ENCODE assay signal across 16 cellular contexts in genomic region chr15:65069179-65069578, GRCh38. TPM values are rescaled to one million over a fixed set of nuclear protein-coding genes. Genes with fewer than 3 reads are reported as not detected.
DNase-seq lines count a peak whose midpoint lies in the region; ATAC-seq lines count a peak whose summit lies in the region.
"Had no signal": no experiment of that assay in that cellular context is flagged by ENCODE, and none has a peak within 500 bp of the region (broad histone marks: within the 10 kb centered on the region; RNA-seq: fewer than 3 reads in every experiment).

No MANE protein-coding gene starts in this region.

- peaks cover 58% of the 10 kb centered on the region for H3K4me1 ChIP-seq in muscle layer of colon (ENCODE audit: insufficient read depth, low read length)
- no peaks in the 10 kb centered on the region for H3K4me1 ChIP-seq in urinary bladder (ENCODE audit: insufficient read depth)

- 30% methylated on average over 1 of the region's 1 CpG for WGBS in urinary bladder

- no peaks in the 10 kb centered on the region for H3K27me3 ChIP-seq in muscle layer of colon (ENCODE audit: control insufficient read depth in 1 of 2, insufficient read depth in 2 of 2, low read length in 2 of 2)

- no peaks in the 10 kb centered on the region for H3K9me3 ChIP-seq in muscle layer of colon (ENCODE audit: low read length)

- no peak overlapping the region for H3K9ac ChIP-seq in muscle layer of colon (ENCODE audit: low read length)

- H3K4me3 ChIP-seq in muscle layer of colon (ENCODE audit: low read depth in 1 of 2, low read length in 2 of 2), result no peak overlapping the region
- H3K4me3 ChIP-seq in urinary bladder (ENCODE audit: low read depth, low read length), result no peak overlapping the region
- H3K4me3 ChIP-seq: skin epidermis had no signal

- H3K36me3 ChIP-seq in muscle layer of colon (ENCODE audit: insufficient read depth, low read length) (peaks cover 7% of the 10 kb centered on the region), urinary bladder (ENCODE audit: insufficient read depth) (no peaks in the 10 kb centered on the region)

- DNase-seq in RPMI7951 (ENCODE audit: low read depth) (peak; percentile 83), fibroblast of gingiva (ENCODE audit: low read depth) (peak; percentile 98), islet precursor cell (no peak)
- DNase-seq: activated CD4-positive, alpha-beta T cell treated with anti-CD3 and anti-CD28 coated beads, Interleukin-2, amount 10 ng/mL, durations not matched to agents 7 days and 5 days; activated naive CD4-positive, alpha-beta T cell treated with anti-CD3 and anti-CD28 coated beads for 36 hours; DND-41; Kasumi-1; NCI-H510A treated with DMSO at 0.1 percent for 48 hours; stimulated activated CD8-positive, alpha-beta memory T cell treated with anti-CD3 and anti-CD28 coated beads, Interleukin-4, amount 100 ng/mL, for 48 hours had no signal

- peak overlapping the region; percentile 72 for H3K27ac ChIP-seq in muscle layer of colon (ENCODE audit: low read depth, low read length)
- peak overlapping the region; percentile 79 for H3K27ac ChIP-seq in urinary bladder (ENCODE audit: low read depth)

- ATAC-seq in HG03280 (IDR thresholded peaks at IDR 0.05; ENCODE audit: unreplicated experiment) (no peak), GM18907 (IDR thresholded peaks at IDR 0.05; ENCODE audit: unreplicated experiment) (no peak)

RNA-seq across cellular contexts. Expression of gene RASL12, which starts 1.4 kb away (rescaled TPM):
- total RNA-seq in RPMI7951 (2014; rRNA removed; shearing (Covaris generic)), result 0.39 and 0.48 TPM in 2 replicates
- 54.6 TPM for total RNA-seq in urinary bladder
- polyA plus RNA-seq in urinary bladder, result 85.0 TPM
- total RNA-seq: activated CD4-positive, alpha-beta T cell treated with anti-CD3 and anti-CD28 coated beads, Interleukin-2, amount 10 ng/mL, durations not matched to agents 7 days and 5 days; activated naive CD4-positive, alpha-beta T cell treated with anti-CD3 and anti-CD28 coated beads for 36 hours had no signal

RNA-seq across cellular contexts. Expression of gene KBTBD13, which starts 7.4 kb away (rescaled TPM):
- total RNA-seq in RPMI7951 (2014; rRNA removed; shearing (Covaris generic)), result not detected in 2 replicates
- 0.32 TPM for total RNA-seq in urinary bladder
- polyA plus RNA-seq in urinary bladder, result 0.19 TPM
- total RNA-seq: activated CD4-positive, alpha-beta T cell treated with anti-CD3 and anti-CD28 coated beads, Interleukin-2, amount 10 ng/mL, durations not matched to agents 7 days and 5 days; activated naive CD4-positive, alpha-beta T cell treated with anti-CD3 and anti-CD28 coated beads for 36 hours; GM23338; lower leg skin had no signal
- polyA plus RNA-seq: GM23338 had no signal

RNA-seq across cellular contexts. Expression of gene SLC51B, which starts 24.0 kb away (rescaled TPM):
- total RNA-seq in RPMI7951 (2014; rRNA removed; shearing (Covaris generic)), result not detected in 2 replicates
- not detected for total RNA-seq in urinary bladder
- polyA plus RNA-seq in urinary bladder, result 0.44 TPM
- total RNA-seq: activated CD4-positive, alpha-beta T cell treated with anti-CD3 and anti-CD28 coated beads, Interleukin-2, amount 10 ng/mL, durations not matched to agents 7 days and 5 days; activated naive CD4-positive, alpha-beta T cell treated with anti-CD3 and anti-CD28 coated beads for 36 hours; GM23338 had no signal
- polyA plus RNA-seq: GM23338 had no signal

RNA-seq across cellular contexts. Expression of gene MTFMT, which starts 39.7 kb away (rescaled TPM):
- total RNA-seq in RPMI7951 (2014; rRNA removed; shearing (Covaris generic)), result 23.8 and 27.9 TPM in 2 replicates
- 22.4 TPM for total RNA-seq in urinary bladder
- 13.1 TPM for polyA plus RNA-seq in urinary bladder

RNA-seq across cellular contexts. Expression of gene UBAP1L, which starts 45.8 kb away (rescaled TPM):
- total RNA-seq in RPMI7951 (2014; rRNA removed; shearing (Covaris generic)), result 0.12 and 0.39 TPM in 2 replicates
- 3.9 TPM for total RNA-seq in urinary bladder
- 1.9 TPM for polyA plus RNA-seq in urinary bladder

Comparison
In these comparisons a context has a peak if more than half of its experiments do, and no peak if none do; other contexts are left out.
1. RNA of gene RASL12, which starts 1.4 kb away (total RNA-seq): 54.6 TPM in urinary bladder (single experiment); 0.39 to 0.48 TPM in RPMI7951; every median in the first group is over 10 times any median in the second.